1 cellular context compared by ENCODE assay signal in the genomic region with DNA sequence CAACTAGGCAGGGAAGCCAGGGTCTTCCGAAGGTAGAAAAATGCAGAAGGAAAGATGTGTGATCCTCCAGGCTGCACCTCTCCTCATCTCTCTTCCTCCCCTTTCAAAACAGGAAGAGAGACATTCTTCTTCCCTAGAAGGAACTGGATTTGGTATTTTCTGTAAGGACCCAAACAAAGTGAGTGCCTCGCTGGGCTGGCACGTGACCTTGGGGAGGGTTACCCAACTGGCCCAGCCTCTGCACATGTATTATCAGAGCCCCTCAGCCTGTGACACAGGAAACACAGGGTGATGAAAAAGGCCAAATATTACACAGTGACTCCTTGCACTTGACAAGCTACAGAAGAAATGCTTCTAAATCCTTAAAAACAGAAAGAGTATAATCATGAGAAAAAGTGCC.
TF ChIP-seq lines count a peak whose summit lies in the region.

No MANE protein-coding gene starts in this region.

TF ChIP-seq in HepG2, 621 proteins besides CTCF, POLR2A, EP300 and RAD21:
- TF ChIP-seq PAF1 (CRISPR knock-in tag; IDR thresholded peaks at IDR 0.05): no peak
- peak; percentile 31; the same call in 1 of the 2 replicates for TF ChIP-seq ZNF547 (CRISPR knock-in tag; IDR thresholded peaks at IDR 0.05)
